ENCODE assay signal across 11 cellular contexts in the genomic region with DNA sequence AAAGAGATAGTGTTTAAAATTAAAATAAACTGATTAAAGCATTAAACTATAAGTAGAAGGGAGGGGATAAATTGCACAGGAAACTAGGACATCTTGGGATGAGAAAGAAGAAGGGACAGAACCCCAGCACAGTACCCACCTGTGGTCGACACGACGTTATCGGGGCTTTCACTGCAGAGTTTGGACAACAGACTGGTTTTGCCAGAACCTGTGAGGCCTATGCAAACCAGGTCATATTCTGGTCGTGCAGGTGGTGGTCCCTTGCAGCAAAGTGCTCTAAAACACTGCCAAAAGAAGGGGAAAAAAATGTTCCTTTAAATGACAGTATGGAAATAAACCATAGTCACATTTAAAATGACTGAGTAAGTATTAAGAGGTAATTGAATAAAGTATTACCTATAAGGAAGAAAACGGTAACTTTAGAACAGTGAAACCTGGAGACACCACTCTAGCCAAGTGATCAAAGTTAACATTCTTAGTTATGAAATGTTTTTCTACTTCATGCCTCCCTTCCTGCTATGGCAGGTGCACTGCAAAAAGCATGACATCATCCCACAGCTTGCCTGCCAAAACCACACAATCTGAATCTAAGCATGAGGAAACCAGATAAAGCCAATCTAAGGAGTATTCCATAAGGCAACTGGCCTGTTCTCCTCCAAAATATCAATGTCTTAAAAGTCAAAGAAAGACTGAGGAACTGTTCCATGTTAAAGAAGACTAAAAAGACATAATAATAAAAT.
DNase-seq lines count a peak whose midpoint lies in the region; ATAC-seq and TF ChIP-seq lines count a peak whose summit lies in the region.
"Had no signal": no experiment of that assay in that cellular context is flagged by ENCODE, and none has a peak within 500 bp of the region (broad histone marks: within the 10 kb centered on the region; RNA-seq: fewer than 3 reads in every experiment).

No MANE protein-coding gene starts in this region.

- ATAC-seq in GM19395 (IDR thresholded peaks at IDR 0.05; ENCODE audit: unreplicated experiment), result peak; percentile 77
- ATAC-seq in GM19397 (IDR thresholded peaks at IDR 0.05; ENCODE audit: unreplicated experiment), result no peak
- ATAC-seq: naive thymus-derived CD4-positive, alpha-beta T cell had no signal

- DNase-seq in COLO668 (lab: John Stamatoyannopoulos, UW; ENCODE audit: unreplicated experiment), result peak; percentile 47
- peak; percentile 4 for DNase-seq in NCI-H2196 treated with DMSO at 0.1 percent for 48 hours (lab: John Stamatoyannopoulos, UW; ENCODE audit: unreplicated experiment)
- peak; percentile 44 for DNase-seq in fibroblast of mammary gland (ENCODE audit: low read depth)
- DNase-seq in AG20443 (ENCODE audit: low spot score), result no peak
- DNase-seq in stimulated activated CD4-positive, alpha-beta T cell treated with anti-CD3 and anti-CD28 coated beads, Interleukin-15, amount 100 ng/mL, for 24 hours, result no peak
- no peak for DNase-seq in NCI-H345 (lab: John Stamatoyannopoulos, UW)
- DNase-seq: DMS79; Kasumi-1; naive thymus-derived CD4-positive, alpha-beta T cell had no signal

- TF ChIP-seq CTCF in fibroblast of mammary gland (conservative IDR thresholded peaks at IDR 0.05; ENCODE audit: control insufficient read depth, insufficient read depth, low read depth, low read length), result no peak

- H3K4me3 ChIP-seq in fibroblast of mammary gland (ENCODE audit: control insufficient read depth, low read depth, low read length), result no peak overlapping the region

Comparison
In these comparisons a context has a peak if more than half of its experiments do, and no peak if none do; other contexts are left out.
1. DNase-seq: peak in COLO668 (single experiment), NCI-H2196 treated with DMSO at 0.1 percent for 48 hours (single experiment) and fibroblast of mammary gland (single experiment); none in AG20443 (single experiment), stimulated activated CD4-positive, alpha-beta T cell treated with anti-CD3 and anti-CD28 coated beads, Interleukin-15, amount 100 ng/mL, for 24 hours (single experiment) and NCI-H345 (single experiment).